8 cellular contexts compared by ENCODE assay signal in genomic region chr17:76014100-76014924, GRCh38. TPM values are rescaled to one million over a fixed set of nuclear protein-coding genes. Genes with fewer than 3 reads are reported as not detected.
DNase-seq lines count a peak whose midpoint lies in the region; ATAC-seq, FAIRE-seq and TF ChIP-seq lines count a peak whose summit lies in the region.

No MANE protein-coding gene starts in this region.

- CTCF ChIA-PET in AG04450 (lab: Charles Lee), result interaction anchor here (0.5 to 3.1 kb wide), 45 partner anchors 10 to 383 kb away, joined by 3 to 57 read pairs (median 4); partner anchors contain the start of genes CDK3, EXOC7, MRPL38 and SPHK1

- FAIRE-seq in GM19239 (lab: Jason Lieb, UNC), result peak; percentile 45
- FAIRE-seq in astrocyte (lab: Jason Lieb, UNC), result no peak

- no peaks in the 10 kb centered on the region; the same call in 1 of the 2 replicates for H3K9me3 ChIP-seq in AG04450 (ENCODE audit: control insufficient read depth, insufficient read depth, low read length)
- no peaks in the 10 kb centered on the region for H3K9me3 ChIP-seq in astrocyte (ENCODE audit: insufficient read depth, low read depth, low read length)

- H3K27ac Mint-ChIP-seq in astrocyte (ENCODE audit: unreplicated experiment), result no peak overlapping the region

- POLR2A ChIA-PET in AG04450 (lab: Yijun Ruan, JAX), result interaction anchor here (0.6 kb wide), 1 partner anchor 31 kb away, joined by 3 read pairs; no protein-coding TSS in a partner anchor

- H3K9ac ChIP-seq in astrocyte (ENCODE audit: low read length), result no peak overlapping the region

- H3K4me3 ChIP-seq in AG04450 (ENCODE audit: low read depth, low read length) (no peak overlapping the region), astrocyte (ENCODE audit: insufficient read depth, low read depth, low read length) (no peak overlapping the region)

- peaks cover 8% of the 10 kb centered on the region for H3K4me1 ChIP-seq in astrocyte (ENCODE audit: insufficient read depth, low read length)

- peaks cover 35% of the 10 kb centered on the region for H3K27me3 Mint-ChIP-seq in astrocyte (ENCODE audit: low read depth, unreplicated experiment)

- peak overlapping the region; percentile 35 for H3K4me3 Mint-ChIP-seq in astrocyte (ENCODE audit: unreplicated experiment)

- no peak for ATAC-seq in GM18505 (IDR thresholded peaks at IDR 0.05; ENCODE audit: unreplicated experiment)

- H3K9me3 Mint-ChIP-seq in astrocyte (ENCODE audit: unreplicated experiment), result peaks cover 2% of the 10 kb centered on the region

- no peak for TF ChIP-seq POLR2A in GM18505 (IDR thresholded peaks at IDR 0.05; ENCODE audit: borderline replicate concordance, extremely low read depth, insufficient read depth, insufficient read length)

- DNase-seq in AG04450 (ENCODE audit: low read depth, low spot score), result no peak
- peak; percentile 99 for DNase-seq in GM19239 (ENCODE audit: insufficient read length, low spot score)
- peak; percentile 63 for DNase-seq in NCI-H1694 (lab: John Stamatoyannopoulos, UW)
- DNase-seq in T-helper 9 cell, result peak; percentile 65
- peak; percentile 21 for DNase-seq in astrocyte (ENCODE audit: low read depth)
- peak in 32 of 51 donors; percentile 2 to 65 (median 26) for DNase-seq in hypothalamus (lab: John Stamatoyannopoulos, UW)
- DNase-seq in smooth muscle cell of the brain vasculature (ENCODE audit: low read depth, low spot score), result peak; percentile 43

- H2AFZ ChIP-seq in astrocyte (ENCODE audit: low read depth, low read length), result no peak overlapping the region

- H3K27ac ChIP-seq in AG04450 (ENCODE audit: low read depth, low read length), result no peak overlapping the region
- no peak overlapping the region for H3K27ac ChIP-seq in astrocyte (ENCODE audit: low read depth, low read length)

- H3K36me3 ChIP-seq in astrocyte (ENCODE audit: insufficient read depth, low read length), result no peaks in the 10 kb centered on the region

- no peak overlapping the region for H3K4me2 ChIP-seq in astrocyte (ENCODE audit: low read length)

- no peaks in the 10 kb centered on the region for H4K20me1 ChIP-seq in astrocyte (ENCODE audit: insufficient read depth, low read length)

- no peaks in the 10 kb centered on the region for H3K79me2 ChIP-seq in astrocyte (ENCODE audit: insufficient read depth, low read length)

- peaks cover 3% of the 10 kb centered on the region for H3K36me3 Mint-ChIP-seq in astrocyte (ENCODE audit: low read depth, unreplicated experiment)

- H3K27me3 ChIP-seq in AG04450 (ENCODE audit: control insufficient read depth, insufficient read depth, low read length) (peaks cover 11% of the 10 kb centered on the region), astrocyte (ENCODE audit: insufficient read depth, low read length) (no peaks in the 10 kb centered on the region)

- peaks cover 8% of the 10 kb centered on the region for H3K4me1 Mint-ChIP-seq in astrocyte (ENCODE audit: low read depth, unreplicated experiment)

- peak; percentile 95 for TF ChIP-seq CTCF in AG04450 (IDR thresholded peaks at IDR 0.05; ENCODE audit: low read depth, low read length)
- TF ChIP-seq CTCF in astrocyte (IDR thresholded peaks at IDR 0.05; ENCODE audit: insufficient read depth, low read depth, low read length), result peak; percentile 65

RNA-seq across cellular contexts. Expression of gene EVPL, which starts 12.8 kb away (rescaled TPM):
- not detected in 2 replicates for polyA plus RNA-seq in AG04450 (2011; rRNA removed)
- not detected in 2 replicates for polyA minus RNA-seq in AG04450 (2011; rRNA and poly(A)+ RNA removed)
- not detected in 2 replicates for total RNA-seq in astrocyte

RNA-seq across cellular contexts. Expression of gene CDK3, which starts 13.7 kb away (rescaled TPM):
- 2.7 and 2.9 TPM in 2 replicates for polyA plus RNA-seq in AG04450 (2011; rRNA removed)
- polyA minus RNA-seq in AG04450 (2011; rRNA and poly(A)+ RNA removed), result 1.00 and 1.3 TPM in 2 replicates
- 5.0 and 7.5 TPM in 2 replicates for total RNA-seq in astrocyte

RNA-seq across cellular contexts. Expression of gene TEN1, which starts 35.3 kb away (rescaled TPM):
- polyA plus RNA-seq in AG04450 (2011; rRNA removed), result 9.1 and 11.5 TPM in 2 replicates
- 3.3 and 6.9 TPM in 2 replicates for polyA minus RNA-seq in AG04450 (2011; rRNA and poly(A)+ RNA removed)
- total RNA-seq in astrocyte, result 17.7 and 19.0 TPM in 2 replicates

RNA-seq across cellular contexts. Expression of gene ACOX1, which starts 35.3 kb away (rescaled TPM):
- polyA plus RNA-seq in AG04450 (2011; rRNA removed), result 30.7 and 32.8 TPM in 2 replicates
- 112 and 126 TPM in 2 replicates for polyA minus RNA-seq in AG04450 (2011; rRNA and poly(A)+ RNA removed)
- total RNA-seq in astrocyte, result 56.8 and 61.3 TPM in 2 replicates

RNA-seq across cellular contexts. Expression of gene SRP68, which starts 58.0 kb away (rescaled TPM):
- polyA plus RNA-seq in AG04450 (2011; rRNA removed), result 82.9 and 101 TPM in 2 replicates
- 51.5 and 56.1 TPM in 2 replicates for polyA minus RNA-seq in AG04450 (2011; rRNA and poly(A)+ RNA removed)
- total RNA-seq in astrocyte, result 74.3 and 75.3 TPM in 2 replicates
